30 cellular contexts compared by ENCODE assay signal in genomic region chr2:101282980-101283379, GRCh38. TPM values are rescaled to one million over a fixed set of nuclear protein-coding genes. Genes with fewer than 3 reads are reported as not detected.
DNase-seq lines count a peak whose midpoint lies in the region; ATAC-seq, FAIRE-seq and TF ChIP-seq lines count a peak whose summit lies in the region.
"Had no signal": no experiment of that assay in that cellular context is flagged by ENCODE, and none has a peak within 500 bp of the region (broad histone marks: within the 10 kb centered on the region; RNA-seq: fewer than 3 reads in every experiment).

No MANE protein-coding gene starts in this region.

- intact Hi-C loops in HepG2 (cut with micrococcal nuclease; ENCODE audit: unreplicated experiment), result no loop called here
- intact Hi-C loops in right lobe of liver (cut with DNase I), result no loop called here
- intact Hi-C loops in activated CD8-positive, alpha-beta T cell treated with anti-CD3 and anti-CD28 coated beads for 36 hours (cut with micrococcal nuclease), result no loop called here

- no peak for TF ChIP-seq POLR2A in HepG2 (IDR thresholded peaks at IDR 0.05; ENCODE audit: insufficient read depth in 1 of 2, low read depth in 2 of 2, low read length in 2 of 2)
- TF ChIP-seq POLR2A in right lobe of liver (IDR thresholded peaks at IDR 0.05), result no peak

- peaks cover 6% of the 10 kb centered on the region for H3K79me2 ChIP-seq in HepG2 (ENCODE audit: insufficient read depth, low read length)

- H3K27ac Mint-ChIP-seq in activated CD8-positive, alpha-beta T cell treated with anti-CD3 and anti-CD28 coated beads for 36 hours, result peak overlapping the region; percentile 0
- H3K27ac Mint-ChIP-seq in naive B cell, result peak overlapping the region in 4 of 6 donors; percentile 1 to 52 (median 47)
- no peak overlapping the region for H3K27ac Mint-ChIP-seq in stimulated activated memory B cell treated with anti-CD40 and anti-IgM and Interleukin-4, amounts not matched to agents 10 μg/mL and 1 μg/mL and 100 μg/mL, for 72 hours
- H3K27ac Mint-ChIP-seq: activated CD4-positive, alpha-beta T cell treated with anti-CD3 and anti-CD28 coated beads for 36 hours; activated T-helper 2 cell treated with anti-CD3 and anti-CD28 coated beads, Interferon-gamma antibody, Interleukin-2, Interleukin-4, amounts not matched to agents 10 μg/mL and 5 μg/mL and 100 μg/mL, durations not matched to agents 14 hours and 24 hours and 36 hours; HFFc6 had no signal

- H4K20me1 ChIP-seq in HepG2 (ENCODE audit: insufficient read depth, low read length), result no peaks in the 10 kb centered on the region

- DNase-seq in HepG2 (ENCODE audit: low spot score) (no peak), right lobe of liver (no peak), naive B cell (no peak)
- DNase-seq in activated CD8-positive, alpha-beta T cell treated with anti-CD3 and anti-CD28 coated beads for 36 hours, result no peak
- DNase-seq: activated CD4-positive, alpha-beta T cell treated with anti-CD3 and anti-CD28 coated beads for 36 hours; adrenal gland; central memory CD4-positive, alpha-beta T cell; erythroblast; GOT3; HFFc6; mesenchymal stem cell; MV-4-11; NCI-H1436; NCI-H2081; NCI-H2227 treated with DMSO at 0.1 percent for 48 hours; NCI-H526; occipital lobe; PC-3; stimulated activated CD8-positive, alpha-beta memory T cell treated with anti-CD3 and anti-CD28 coated beads, Interleukin-4, amount 100 ng/mL, for 48 hours had no signal

- no peaks in the 10 kb centered on the region for H3K9me3 Mint-ChIP-seq in activated CD8-positive, alpha-beta T cell treated with anti-CD3 and anti-CD28 coated beads for 36 hours
- no peaks in the 10 kb centered on the region for H3K9me3 Mint-ChIP-seq in naive B cell
- no peaks in the 10 kb centered on the region for H3K9me3 Mint-ChIP-seq in stimulated activated memory B cell treated with anti-CD40 and anti-IgM and Interleukin-4, amounts not matched to agents 10 μg/mL and 1 μg/mL and 100 μg/mL, for 72 hours
- H3K9me3 Mint-ChIP-seq: activated T-helper 2 cell treated with anti-CD3 and anti-CD28 coated beads, Interferon-gamma antibody, Interleukin-2, Interleukin-4, amounts not matched to agents 10 μg/mL and 5 μg/mL and 100 μg/mL, durations not matched to agents 14 hours and 24 hours and 36 hours; HFFc6; IgD-negative memory B cell had no signal

- H3K27me3 ChIP-seq in HepG2 (ENCODE audit: control insufficient read depth in 1 of 2, insufficient read depth in 2 of 2, low read length in 2 of 2), result no peaks in the 10 kb centered on the region
- H3K27me3 ChIP-seq in right lobe of liver, result no peaks in the 10 kb centered on the region
- H3K27me3 ChIP-seq: adrenal gland, tibial nerve had no signal

- FAIRE-seq in HepG2 (lab: Jason Lieb, UNC), result no peak
- FAIRE-seq: D721Med had no signal

- no peak overlapping the region for H3K4me2 ChIP-seq in HepG2 (ENCODE audit: low read depth, low read length)

- no peak overlapping the region for H3K9ac ChIP-seq in HepG2 (ENCODE audit: insufficient read depth, low read depth, low read length)

- H3K27me3 Mint-ChIP-seq in activated CD8-positive, alpha-beta T cell treated with anti-CD3 and anti-CD28 coated beads for 36 hours, result no peaks in the 10 kb centered on the region
- no peaks in the 10 kb centered on the region for H3K27me3 Mint-ChIP-seq in naive B cell
- H3K27me3 Mint-ChIP-seq in stimulated activated memory B cell treated with anti-CD40 and anti-IgM and Interleukin-4, amounts not matched to agents 10 μg/mL and 1 μg/mL and 100 μg/mL, for 72 hours, result no peaks in the 10 kb centered on the region
- H3K27me3 Mint-ChIP-seq: activated CD4-positive, alpha-beta T cell treated with anti-CD3 and anti-CD28 coated beads for 36 hours; IgD-negative memory B cell had no signal

- CTCF ChIA-PET in HepG2 (lab: Yijun Ruan, JAX; ENCODE audit: low intra/inter-chr PET ratio, low total read pairs), result no interaction called here
- CTCF ChIA-PET in activated CD8-positive, alpha-beta T cell treated with anti-CD3 and anti-CD28 coated beads for 36 hours (lab: Charles Lee), result interaction anchor here (1.2 to 2.5 kb wide), 3 partner anchors 17 to 59 kb away, joined by 3 to 7 read pairs (median 6); no protein-coding TSS in a partner anchor

- no peak overlapping the region for H3K27ac ChIP-seq in HepG2 (ENCODE audit: extremely low read length, insufficient read depth, low read length)
- H3K27ac ChIP-seq in right lobe of liver, result no peak overlapping the region
- H3K27ac ChIP-seq: adrenal gland, C4-2B, prostate gland, tibial nerve had no signal

- peaks cover 36 to 92% of the 10 kb centered on the region in 2 experiments for H3K36me3 ChIP-seq in HepG2 (replicated peaks in 1 of 2; ENCODE audit: control insufficient read depth in 1 of 2, insufficient read depth in 2 of 2, low read length in 2 of 2)
- H3K36me3 ChIP-seq in right lobe of liver, result peaks cover 0 to 53% (median 30%) of the 10 kb centered on the region in 4 donors
- H3K36me3 ChIP-seq: prostate gland had no signal

- peaks cover 61% of the 10 kb centered on the region for H3K36me3 Mint-ChIP-seq in activated CD8-positive, alpha-beta T cell treated with anti-CD3 and anti-CD28 coated beads for 36 hours (ENCODE audit: low read depth)
- H3K36me3 Mint-ChIP-seq in naive B cell, result peaks cover 26 to 40% of the 10 kb centered on the region in 2 donors
- H3K36me3 Mint-ChIP-seq in stimulated activated memory B cell treated with anti-CD40 and anti-IgM and Interleukin-4, amounts not matched to agents 10 μg/mL and 1 μg/mL and 100 μg/mL, for 72 hours, result peaks cover 53% of the 10 kb centered on the region

- H3K4me3 Mint-ChIP-seq in activated CD8-positive, alpha-beta T cell treated with anti-CD3 and anti-CD28 coated beads for 36 hours, result no peak overlapping the region
- H3K4me3 Mint-ChIP-seq in naive B cell, result no peak overlapping the region
- H3K4me3 Mint-ChIP-seq in stimulated activated memory B cell treated with anti-CD40 and anti-IgM and Interleukin-4, amounts not matched to agents 10 μg/mL and 1 μg/mL and 100 μg/mL, for 72 hours, result no peak overlapping the region
- H3K4me3 Mint-ChIP-seq: activated CD4-positive, alpha-beta T cell treated with anti-CD3 and anti-CD28 coated beads for 36 hours; HFFc6; IgD-negative memory B cell had no signal

- WGBS in HepG2 (ENCODE audit: low lambda C conversion rate), result 99% methylated on average over 3 of the region's 3 CpGs
- 90% methylated on average over 3 of the region's 3 CpGs for WGBS in right lobe of liver (ENCODE audit: insufficient coverage, low coverage, low lambda C conversion rate, missing lambda C conversion rate)

- TF ChIP-seq CTCF in HepG2 (CRISPR knock-in tag; IDR thresholded peaks at IDR 0.05) (no peak), right lobe of liver (IDR thresholded peaks at IDR 0.05) (no peak)
- no peak for TF ChIP-seq CTCF in activated CD8-positive, alpha-beta T cell treated with anti-CD3 and anti-CD28 coated beads for 36 hours (IDR thresholded peaks at IDR 0.05)

- H2AFZ ChIP-seq in HepG2 (ENCODE audit: low read length), result no peak overlapping the region

- ATAC-seq in HepG2 (no peak), right lobe of liver (no peak), naive B cell (ENCODE audit: low read depth in 2 of 2) (no peak), GM21576 (IDR thresholded peaks at IDR 0.05; ENCODE audit: unreplicated experiment) (no peak), GM18858 (IDR thresholded peaks at IDR 0.05; ENCODE audit: unreplicated experiment) (no peak)
- ATAC-seq in activated CD8-positive, alpha-beta T cell treated with anti-CD3 and anti-CD28 coated beads for 36 hours, result no peak
- ATAC-seq in stimulated activated memory B cell treated with anti-CD40 and anti-IgM and Interleukin-4, amounts not matched to agents 10 μg/mL and 1 μg/mL and 100 μg/mL, for 72 hours, result no peak
- ATAC-seq: activated CD4-positive, alpha-beta T cell treated with anti-CD3 and anti-CD28 coated beads for 36 hours; PC-3; sciatic nerve; SK-N-SH treated with all-trans-retinoic acid at 6 μM for 48 hours had no signal

- no peak for TF ChIP-seq RAD21 in HepG2 (CRISPR knock-in tag; IDR thresholded peaks at IDR 0.05)

- no peak overlapping the region for H3K4me3 ChIP-seq in HepG2 (replicated peaks in 1 of 3; ENCODE audit: insufficient read depth in 1 of 3, low read depth in 2 of 3, low read length in 3 of 3)
- H3K4me3 ChIP-seq in right lobe of liver, result no peak overlapping the region
- H3K4me3 ChIP-seq: adrenal gland, prostate gland, tibial nerve had no signal

- peaks cover 12% of the 10 kb centered on the region for H3K4me1 Mint-ChIP-seq in activated CD8-positive, alpha-beta T cell treated with anti-CD3 and anti-CD28 coated beads for 36 hours (ENCODE audit: low read depth)
- peaks cover 5 to 11% (median 7%) of the 10 kb centered on the region in 3 donors for H3K4me1 Mint-ChIP-seq in naive B cell
- no peaks in the 10 kb centered on the region for H3K4me1 Mint-ChIP-seq in stimulated activated memory B cell treated with anti-CD40 and anti-IgM and Interleukin-4, amounts not matched to agents 10 μg/mL and 1 μg/mL and 100 μg/mL, for 72 hours

- TF ChIP-seq EP300 in HepG2 (IDR thresholded peaks at IDR 0.05; ENCODE audit: low read depth in 2 of 2, low read length in 2 of 2) (no peak), HepG2 (CRISPR knock-in tag; IDR thresholded peaks at IDR 0.05; ENCODE audit: borderline replicate concordance) (no peak)

- POLR2A ChIA-PET in HepG2 (lab: Yijun Ruan, JAX), result no interaction called here
- POLR2A ChIA-PET in activated CD8-positive, alpha-beta T cell treated with anti-CD3 and anti-CD28 coated beads for 36 hours (lab: Charles Lee), result no interaction called here

- in situ Hi-C loops in HepG2 (cut with HindIII; ENCODE audit: extremely low pct_ligation_motif_present, low pct_unique_long_range_greater_than_20kb), result no loop called here

- H3K9me3 ChIP-seq in HepG2 (ENCODE audit: low read length) (no peaks in the 10 kb centered on the region), right lobe of liver (no peaks in the 10 kb centered on the region)
- H3K9me3 ChIP-seq: adrenal gland, prostate gland, tibial nerve had no signal

- peaks cover 14% of the 10 kb centered on the region for H3K4me1 ChIP-seq in HepG2 (ENCODE audit: insufficient read depth, low read length)
- H3K4me1 ChIP-seq in right lobe of liver, result peaks cover 0 to 22% (median 9%) of the 10 kb centered on the region in 4 donors
- H3K4me1 ChIP-seq: adrenal gland, prostate gland had no signal

- BruUV-seq in HepG2 (replicated peaks; lab: Mats Ljungman, UMichigan), result no TSS peak

RNA-seq across cellular contexts. Expression of gene RNF149, which starts 25.5 kb away (rescaled TPM):
- total RNA-seq in HepG2 (2016; rRNA removed; fragmentation: Illumina TruSeq; extraction: Trizol) (45.7 and 109 TPM in 2 replicates), right lobe of liver (10 to 100 TPM; 20.3 to 45.4 (median 32.2) TPM)
- 31.6 and 37.7 TPM in 2 replicates for total RNA-seq in HepG2 (2016; cell fraction: cytosol; rRNA removed; fragmentation: Illumina TruSeq; extraction: Trizol; ENCODE audit: low read depth)
- total RNA-seq in HepG2 (2016; cell fraction: insoluble cytoplasmic fraction; rRNA removed; fragmentation: Illumina TruSeq; extraction: Trizol), result 40.9 and 111 TPM in 2 replicates
- 40.3 and 50.9 TPM in 2 replicates for total RNA-seq in HepG2 (2016; cell fraction: membrane; rRNA removed; fragmentation: Illumina TruSeq; extraction: Trizol)
- total RNA-seq in HepG2 (2016; cell fraction: nucleus; rRNA removed; fragmentation: Illumina TruSeq; extraction: Trizol), result 138 and 175 TPM in 2 replicates
- polyA plus RNA-seq in HepG2 (2011; rRNA removed) (87.2 and 87.6 TPM in 2 replicates), naive B cell (ENCODE audit: low read depth in 6 of 6) (10 to 100 TPM; 13.2 to 27.1 (median 18.3) TPM)
- polyA plus RNA-seq in HepG2 (2011; cell fraction: cytosol; rRNA removed), result 33.2 and 46.3 TPM in 2 replicates
- 67.6 and 82.1 TPM in 2 replicates for polyA plus RNA-seq in HepG2 (2011; cell fraction: nucleus; rRNA removed)
- polyA plus RNA-seq in HepG2 (2012), result 91.6 and 103 TPM in 2 replicates
- polyA plus RNA-seq in HepG2 (2016; cell fraction: cytosol; fragmentation: Illumina TruSeq; extraction: Trizol; ENCODE audit: low read depth), result 12.2 and 15.7 TPM in 2 replicates
- 37.5 and 38.4 TPM in 2 replicates for polyA plus RNA-seq in HepG2 (2016; cell fraction: insoluble cytoplasmic fraction; fragmentation: Illumina TruSeq; extraction: Trizol; ENCODE audit: low read depth)
- polyA plus RNA-seq in HepG2 (2016; cell fraction: membrane; fragmentation: Illumina TruSeq; extraction: Trizol; ENCODE audit: low read depth), result 22.7 and 27.3 TPM in 2 replicates
- polyA plus RNA-seq in HepG2 (2016; cell fraction: nucleus; fragmentation: Illumina TruSeq; extraction: Trizol; ENCODE audit: insufficient read depth, low read depth), result 273 and 274 TPM in 2 replicates
- polyA minus RNA-seq in HepG2 (2011; rRNA and poly(A)+ RNA removed; ENCODE audit: low replicate concordance), result 41.3 and 47.7 TPM in 2 replicates
- 41.9 and 57.0 TPM in 2 replicates for polyA minus RNA-seq in HepG2 (2011; cell fraction: cytosol; rRNA and poly(A)+ RNA removed)
- polyA minus RNA-seq in HepG2 (2011; cell fraction: nucleus; rRNA and poly(A)+ RNA removed), result 147 and 171 TPM in 2 replicates
- 10 to 100 TPM; 48.7 to 53.2 TPM for total RNA-seq in activated CD8-positive, alpha-beta T cell treated with anti-CD3 and anti-CD28 coated beads for 36 hours

RNA-seq across cellular contexts. Expression of gene CNOT11, which starts 30.3 kb away (rescaled TPM):
- total RNA-seq in HepG2 (2016; rRNA removed; fragmentation: Illumina TruSeq; extraction: Trizol) (100 and 114 TPM in 2 replicates), right lobe of liver (10 to 100 TPM; 17.0 to 28.5 (median 21.5) TPM)
- 34.2 and 39.4 TPM in 2 replicates for total RNA-seq in HepG2 (2016; cell fraction: cytosol; rRNA removed; fragmentation: Illumina TruSeq; extraction: Trizol; ENCODE audit: low read depth)
- 93.7 and 119 TPM in 2 replicates for total RNA-seq in HepG2 (2016; cell fraction: insoluble cytoplasmic fraction; rRNA removed; fragmentation: Illumina TruSeq; extraction: Trizol)
- 65.8 and 70.3 TPM in 2 replicates for total RNA-seq in HepG2 (2016; cell fraction: membrane; rRNA removed; fragmentation: Illumina TruSeq; extraction: Trizol)
- 79.5 and 91.1 TPM in 2 replicates for total RNA-seq in HepG2 (2016; cell fraction: nucleus; rRNA removed; fragmentation: Illumina TruSeq; extraction: Trizol)
- polyA plus RNA-seq in HepG2 (2011; rRNA removed) (202 and 209 TPM in 2 replicates), naive B cell (ENCODE audit: low read depth in 6 of 6) (10 to 100 TPM; 41.2 to 51.9 (median 45.8) TPM)
- 91.7 and 128 TPM in 2 replicates for polyA plus RNA-seq in HepG2 (2011; cell fraction: cytosol; rRNA removed)
- polyA plus RNA-seq in HepG2 (2011; cell fraction: nucleus; rRNA removed), result 359 and 415 TPM in 2 replicates
- polyA plus RNA-seq in HepG2 (2012), result 100 and 126 TPM in 2 replicates
- polyA plus RNA-seq in HepG2 (2016; cell fraction: cytosol; fragmentation: Illumina TruSeq; extraction: Trizol; ENCODE audit: low read depth), result 35.1 and 35.8 TPM in 2 replicates
- polyA plus RNA-seq in HepG2 (2016; cell fraction: insoluble cytoplasmic fraction; fragmentation: Illumina TruSeq; extraction: Trizol; ENCODE audit: low read depth), result 160 and 184 TPM in 2 replicates
- polyA plus RNA-seq in HepG2 (2016; cell fraction: membrane; fragmentation: Illumina TruSeq; extraction: Trizol; ENCODE audit: low read depth), result 62.2 and 66.8 TPM in 2 replicates
- polyA plus RNA-seq in HepG2 (2016; cell fraction: nucleus; fragmentation: Illumina TruSeq; extraction: Trizol; ENCODE audit: insufficient read depth, low read depth), result 277 TPM in 2 replicates
- 74.3 and 87.7 TPM in 2 replicates for polyA minus RNA-seq in HepG2 (2011; rRNA and poly(A)+ RNA removed; ENCODE audit: low replicate concordance)
- polyA minus RNA-seq in HepG2 (2011; cell fraction: cytosol; rRNA and poly(A)+ RNA removed), result 102 and 132 TPM in 2 replicates
- 80.2 and 123 TPM in 2 replicates for polyA minus RNA-seq in HepG2 (2011; cell fraction: nucleus; rRNA and poly(A)+ RNA removed)
- total RNA-seq in activated CD8-positive, alpha-beta T cell treated with anti-CD3 and anti-CD28 coated beads for 36 hours, result 10 to 100 TPM; 56.7 to 59.7 TPM
